Comparison of ENCODE assay signal across 13 cellular contexts in the genomic region with DNA sequence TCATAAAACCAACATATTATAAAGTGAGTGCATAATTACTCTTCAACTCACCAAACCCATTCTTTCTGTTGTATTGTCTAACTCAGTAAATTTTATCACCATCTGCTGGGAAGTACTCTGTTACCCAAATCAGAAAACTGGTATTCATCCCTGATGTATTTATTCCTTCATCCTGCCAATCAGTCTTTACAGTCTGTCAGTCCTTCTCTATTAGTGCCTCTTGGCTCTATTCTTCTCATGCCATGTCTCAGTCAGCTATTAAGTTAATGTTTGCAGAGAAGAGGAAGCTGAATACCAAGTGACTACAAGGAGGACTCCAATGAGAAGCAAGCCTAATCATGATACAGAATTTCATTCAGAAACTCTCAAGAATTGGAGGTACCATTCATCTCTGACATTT.
"Had no signal": no experiment of that assay in that cellular context is flagged by ENCODE, and none has a peak within 500 bp of the region (broad histone marks: within the 10 kb centered on the region; RNA-seq: fewer than 3 reads in every experiment).

No MANE protein-coding gene starts in this region.

- H3K4me1 ChIP-seq: colonic mucosa, esophagus muscularis mucosa, esophagus squamous epithelium, foreskin keratinocyte, gastrocnemius medialis, gastroesophageal sphincter, heart left ventricle, heart right ventricle had no signal

- H3K36me3 ChIP-seq: colonic mucosa, esophagus muscularis mucosa, esophagus squamous epithelium, gastrocnemius medialis, gastroesophageal sphincter, heart left ventricle, heart right ventricle had no signal

- ATAC-seq: effector memory CD8-positive, alpha-beta T cell; esophagus mucosa; foreskin keratinocyte; gastrocnemius medialis; gastroesophageal sphincter; heart left ventricle; heart right ventricle had no signal

- H3K4me3 ChIP-seq: colonic mucosa, coronary artery, dorsolateral prefrontal cortex, esophagus muscularis mucosa, esophagus squamous epithelium, gastrocnemius medialis, gastroesophageal sphincter, heart left ventricle, heart right ventricle had no signal

- H3K27ac ChIP-seq: colonic mucosa, coronary artery, dorsolateral prefrontal cortex, epithelial cell of prostate, esophagus muscularis mucosa, esophagus squamous epithelium, foreskin keratinocyte, gastrocnemius medialis, gastroesophageal sphincter, heart left ventricle, heart right ventricle had no signal

- H3K27me3 ChIP-seq: colonic mucosa, dorsolateral prefrontal cortex, esophagus muscularis mucosa, esophagus squamous epithelium, foreskin keratinocyte, gastrocnemius medialis, gastroesophageal sphincter, heart left ventricle had no signal

- H3K9me3 ChIP-seq: colonic mucosa, esophagus muscularis mucosa, esophagus squamous epithelium, gastrocnemius medialis, gastroesophageal sphincter, heart left ventricle, heart right ventricle had no signal
